ENCODE assay signal across 22 cellular contexts in the genomic region with DNA sequence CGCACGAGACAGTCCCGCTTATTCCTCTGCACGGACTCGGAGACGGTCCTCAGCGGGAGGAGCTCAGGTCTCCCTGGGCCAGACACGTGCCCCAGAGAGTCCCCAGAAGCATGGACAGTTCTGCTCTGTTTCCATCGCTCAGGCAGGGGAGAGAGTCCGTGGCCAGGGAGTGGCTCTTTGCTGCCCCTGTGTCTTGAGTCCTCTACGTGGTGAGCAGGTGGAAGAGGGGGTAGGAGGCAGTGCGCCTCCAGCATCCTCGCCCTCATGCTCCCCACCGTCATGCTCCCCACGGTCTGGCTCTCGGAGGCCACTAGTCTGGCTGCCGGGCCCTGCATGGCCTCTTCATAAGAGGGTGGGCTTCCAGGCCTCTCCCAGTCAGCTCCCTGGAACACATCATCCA. TPM values are rescaled to one million over a fixed set of nuclear protein-coding genes. Genes with fewer than 3 reads are reported as not detected.
DNase-seq lines count a peak whose midpoint lies in the region; ATAC-seq, FAIRE-seq and TF ChIP-seq lines count a peak whose summit lies in the region.
"Had no signal": no experiment of that assay in that cellular context is flagged by ENCODE, and none has a peak within 500 bp of the region (broad histone marks: within the 10 kb centered on the region; RNA-seq: fewer than 3 reads in every experiment).

No MANE protein-coding gene starts in this region.

- peaks cover 48% of the 10 kb centered on the region for H3K36me3 Mint-ChIP-seq in CD4-positive, CD25-positive, alpha-beta regulatory T cell
- H3K36me3 Mint-ChIP-seq in naive thymus-derived CD8-positive, alpha-beta T cell, result peaks cover 8 to 70% (median 40%) of the 10 kb centered on the region in 3 donors
- no peaks in the 10 kb centered on the region for H3K36me3 Mint-ChIP-seq in mesothelial cell of epicardium

- H3K4me1 Mint-ChIP-seq in CD4-positive, CD25-positive, alpha-beta regulatory T cell, result peaks cover 20 to 68% (median 42%) of the 10 kb centered on the region in 4 donors
- peaks cover 8 to 80% (median 50%) of the 10 kb centered on the region in 4 donors for H3K4me1 Mint-ChIP-seq in naive thymus-derived CD8-positive, alpha-beta T cell
- H3K4me1 Mint-ChIP-seq in mesothelial cell of epicardium, result peaks cover 8% of the 10 kb centered on the region

- H3K36me3 ChIP-seq in CD4-positive, CD25-positive, alpha-beta regulatory T cell (ENCODE audit: control insufficient read depth, insufficient read depth, low read length), result peaks cover 66% of the 10 kb centered on the region
- no peaks in the 10 kb centered on the region for H3K36me3 ChIP-seq in osteoblast (ENCODE audit: insufficient read depth, low read length)
- H3K36me3 ChIP-seq: colonic mucosa had no signal

- no peaks in the 10 kb centered on the region for H3K9me3 ChIP-seq in CD4-positive, CD25-positive, alpha-beta regulatory T cell (ENCODE audit: control insufficient read depth in 2 of 2, low read length in 2 of 2)
- no peaks in the 10 kb centered on the region for H3K9me3 ChIP-seq in osteoblast (ENCODE audit: low read depth, low read length)
- H3K9me3 ChIP-seq: body of pancreas, colonic mucosa, stomach had no signal

- H3K4me1 ChIP-seq in CD4-positive, CD25-positive, alpha-beta regulatory T cell (ENCODE audit: control insufficient read depth, insufficient read depth, low read length, poor library complexity, severe bottlenecking), result peaks cover 50% of the 10 kb centered on the region
- peaks cover 6% of the 10 kb centered on the region for H3K4me1 ChIP-seq in osteoblast (ENCODE audit: insufficient read depth, low read length)
- H3K4me1 ChIP-seq: body of pancreas, colonic mucosa had no signal

- POLR2A ChIA-PET in naive thymus-derived CD8-positive, alpha-beta T cell (lab: Charles Lee), result interaction anchor here (0.7 to 1.6 kb wide), 4 partner anchors 28 to 222 kb away, joined by 3 to 4 read pairs (median 3); no protein-coding TSS in a partner anchor

- H3K27me3 ChIP-seq in CD4-positive, CD25-positive, alpha-beta regulatory T cell (ENCODE audit: control insufficient read depth, insufficient read depth, low read length), result no peaks in the 10 kb centered on the region
- no peaks in the 10 kb centered on the region for H3K27me3 ChIP-seq in osteoblast (ENCODE audit: insufficient read depth, low read length)
- H3K27me3 ChIP-seq: body of pancreas, colonic mucosa, stomach had no signal

- no peaks in the 10 kb centered on the region for H4K20me1 ChIP-seq in osteoblast (ENCODE audit: insufficient read depth, low read length)

- H3K9me3 Mint-ChIP-seq in CD4-positive, CD25-positive, alpha-beta regulatory T cell, result peaks cover 0 to 2% (median 0%) of the 10 kb centered on the region in 7 donors
- no peaks in the 10 kb centered on the region for H3K9me3 Mint-ChIP-seq in naive thymus-derived CD8-positive, alpha-beta T cell
- H3K9me3 Mint-ChIP-seq in mesothelial cell of epicardium, result no peaks in the 10 kb centered on the region

- no peak overlapping the region for H2AFZ ChIP-seq in osteoblast (ENCODE audit: low read length)

- no peak for DNase-seq in CD4-positive, CD25-positive, alpha-beta regulatory T cell
- DNase-seq in GM12892 (ENCODE audit: insufficient read length) (no peak), osteoblast (ENCODE audit: insufficient read length, low spot score, missing footprints) (no peak), mesothelial cell of epicardium (ENCODE audit: low spot score in 2 of 2, unreplicated experiment in 2 of 2) (no peak)
- DNase-seq in naive thymus-derived CD8-positive, alpha-beta T cell, result no peak
- DNase-seq in activated effector memory CD4-positive, alpha-beta T cell treated with Interleukin-2 at 50 U/mL for 16 hours, result no peak
- DNase-seq: activated CD4-positive, CD25-positive, alpha-beta regulatory T cell; activated naive CD4-positive, alpha-beta T cell treated with anti-CD3 and anti-CD28 coated beads, Interleukin-2, amount 50 U/mL, for 16 hours; body of pancreas; EL; NCI-H1092 treated with DMSO at 0.1 percent for 48 hours; NCI-H2081; NCI-H510A treated with DMSO at 0.1 percent for 48 hours; small intestine; stomach; trophoblast cell had no signal

- FAIRE-seq in GM12892 (lab: Jason Lieb, UNC), result peak; percentile 57
- FAIRE-seq: GM18507, small intestine had no signal

- 85 to 93% (median 90%) methylated on average over 17 of the region's 17 CpGs for WGBS in adipose tissue, 3 donors

- TF ChIP-seq CTCF in osteoblast (IDR thresholded peaks at IDR 0.05; ENCODE audit: extremely low read depth, low read depth, low read length) (no peak), mesothelial cell of epicardium (IDR thresholded peaks at IDR 0.05; ENCODE audit: unreplicated experiment) (no peak)

- no peak overlapping the region for H3K4me2 ChIP-seq in osteoblast (ENCODE audit: insufficient read depth, low read length)

- no peak overlapping the region for H3K27ac ChIP-seq in CD4-positive, CD25-positive, alpha-beta regulatory T cell (ENCODE audit: insufficient read depth, low read length, poor library complexity, severe bottlenecking)
- peak overlapping the region; percentile 19 for H3K27ac ChIP-seq in adipose tissue (ENCODE audit: low read depth, low read length)
- H3K27ac ChIP-seq in osteoblast (ENCODE audit: low read depth, low read length), result no peak overlapping the region
- H3K27ac ChIP-seq: body of pancreas, colonic mucosa, SK-N-MC, stomach had no signal

- peak overlapping the region in 3 of 4 donors; percentile 22 to 83 (median 38) for H3K4me3 Mint-ChIP-seq in CD4-positive, CD25-positive, alpha-beta regulatory T cell
- H3K4me3 Mint-ChIP-seq in naive thymus-derived CD8-positive, alpha-beta T cell, result no peak overlapping the region
- H3K4me3 Mint-ChIP-seq in mesothelial cell of epicardium, result no peak overlapping the region

- H3K27ac Mint-ChIP-seq in CD4-positive, CD25-positive, alpha-beta regulatory T cell, result peak overlapping the region in 2 of 3 donors; percentile 36 to 94
- H3K27ac Mint-ChIP-seq in naive thymus-derived CD8-positive, alpha-beta T cell, result peak overlapping the region in 6 of 10 donors; percentile 25 to 74 (median 52)
- H3K27ac Mint-ChIP-seq in mesothelial cell of epicardium, result no peak overlapping the region

- H3K79me2 ChIP-seq in osteoblast (ENCODE audit: insufficient read depth, low read length), result no peaks in the 10 kb centered on the region

- TF ChIP-seq POLR2A in GM12892 (IDR thresholded peaks at IDR 0.05; ENCODE audit: low read depth, low read length), result no peak

- H3K4me3 ChIP-seq in CD4-positive, CD25-positive, alpha-beta regulatory T cell (ENCODE audit: low read depth, low read length), result no peak overlapping the region
- H3K4me3 ChIP-seq in osteoblast (ENCODE audit: insufficient read depth, low read length), result no peak overlapping the region
- H3K4me3 ChIP-seq: body of pancreas, colonic mucosa, SK-N-MC, stomach had no signal

- H3K27me3 Mint-ChIP-seq in CD4-positive, CD25-positive, alpha-beta regulatory T cell, result no peaks in the 10 kb centered on the region
- H3K27me3 Mint-ChIP-seq in naive thymus-derived CD8-positive, alpha-beta T cell, result no peaks in the 10 kb centered on the region
- H3K27me3 Mint-ChIP-seq in mesothelial cell of epicardium (ENCODE audit: low read depth), result no peaks in the 10 kb centered on the region

- ATAC-seq in CD4-positive, CD25-positive, alpha-beta regulatory T cell (ENCODE audit: low read depth in 2 of 2), result no peak
- peak in 1 of 2 donors; percentile 6 for ATAC-seq in naive thymus-derived CD8-positive, alpha-beta T cell
- ATAC-seq: body of pancreas, left lobe of liver had no signal

RNA-seq across cellular contexts. Expression of gene TAGAP, which starts 8.9 kb away (rescaled TPM):
- total RNA-seq in CD4-positive, CD25-positive, alpha-beta regulatory T cell, result 330 TPM
- polyA plus RNA-seq in CD4-positive, CD25-positive, alpha-beta regulatory T cell, result 100 to 1,000 TPM; 105 to 191 (median 161) TPM
- 7.1 TPM for polyA plus RNA-seq in GM12892 (2012; ENCODE audit: missing spikeins)
- 1 to 10 TPM in 2 of 3 donors, under 1 TPM in 1; 0.43 to 2.1 (median 2.1) TPM for polyA plus RNA-seq in adipose tissue
- 10 to 100 TPM; 54.5 to 56.9 TPM for total RNA-seq in naive thymus-derived CD8-positive, alpha-beta T cell
- polyA plus RNA-seq in naive thymus-derived CD8-positive, alpha-beta T cell, result 100 to 1,000 TPM in 1 of 3 donors, 10 to 100 TPM in 2; 97.4 to 111 (median 98.2) TPM
- total RNA-seq in osteoblast (not detected in 2 replicates), mesothelial cell of epicardium (0.16 to 0.32 TPM (median 0.24 TPM) in 3 replicates)
- total RNA-seq: RPMI7951 had no signal

RNA-seq across cellular contexts. Expression of gene RSPH3, which starts 35.9 kb away (rescaled TPM):
- total RNA-seq in CD4-positive, CD25-positive, alpha-beta regulatory T cell, result 1.5 TPM
- polyA plus RNA-seq in CD4-positive, CD25-positive, alpha-beta regulatory T cell, result 1 to 10 TPM; 2.0 to 3.4 (median 2.5) TPM
- polyA plus RNA-seq in GM12892 (2012; ENCODE audit: missing spikeins), result 1.9 TPM
- polyA plus RNA-seq in adipose tissue, result 1 to 10 TPM; 2.6 to 2.9 (median 2.8) TPM
- 1 to 10 TPM; 1.9 TPM for total RNA-seq in naive thymus-derived CD8-positive, alpha-beta T cell
- 1 to 10 TPM; 1.3 to 2.0 (median 1.8) TPM for polyA plus RNA-seq in naive thymus-derived CD8-positive, alpha-beta T cell
- total RNA-seq in osteoblast (8.3 and 10.3 TPM in 2 replicates), mesothelial cell of epicardium (9.1 to 10.6 TPM (median 9.3 TPM) in 3 replicates)

Comparison
In these comparisons a context has a peak if more than half of its experiments do, and no peak if none do; other contexts are left out.
1. H3K4me3 Mint-ChIP-seq: peak in CD4-positive, CD25-positive, alpha-beta regulatory T cell (3 of 4); none in naive thymus-derived CD8-positive, alpha-beta T cell (0 of 10) and mesothelial cell of epicardium (single experiment).
2. RNA of gene TAGAP, which starts 8.9 kb away (total RNA-seq): 330 TPM in CD4-positive, CD25-positive, alpha-beta regulatory T cell (single experiment) and 54.5 to 56.9 TPM in naive thymus-derived CD8-positive, alpha-beta T cell; 0.16 to 0.32 TPM in mesothelial cell of epicardium and not detected in osteoblast; every median in the first group is over 10 times any median in the second.